In the genomic region with DNA sequence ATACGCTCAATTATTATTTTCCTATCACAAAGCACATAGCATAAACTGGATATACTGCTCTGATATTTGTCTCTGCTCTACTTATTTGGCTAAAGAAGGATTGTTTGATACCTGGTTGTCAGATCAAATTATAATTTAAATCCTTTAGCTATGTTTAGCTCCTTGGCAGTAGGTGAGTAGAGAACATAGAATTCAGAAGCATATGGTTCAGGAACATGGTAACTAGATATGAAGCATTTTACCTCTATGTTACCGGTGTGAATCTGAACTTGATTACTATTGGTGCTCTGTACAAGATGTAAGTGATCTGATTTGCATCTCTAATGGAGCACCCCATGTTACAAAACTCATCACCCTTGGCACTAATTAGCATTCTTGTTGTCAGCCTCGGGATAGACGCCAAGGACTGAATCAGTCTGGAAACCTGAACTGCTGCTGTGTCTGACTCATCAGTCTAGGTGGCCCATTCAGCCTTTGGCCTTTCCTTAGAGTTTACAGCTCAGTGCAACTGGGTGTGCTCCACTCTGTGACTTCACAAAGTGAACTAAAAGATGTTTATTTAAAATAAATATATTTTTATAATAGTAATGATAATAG, we compare ENCODE assay signal across 1 cellular context.
TF ChIP-seq lines count a peak whose summit lies in the region.

No MANE protein-coding gene starts in this region.

TF ChIP-seq in HCT116, 20 proteins besides CTCF, POLR2A, EP300 and RAD21 (continued from another document):
- TF ChIP-seq SIN3A (IDR thresholded peaks at IDR 0.05; ENCODE audit: low read depth) (0 out of 2 replicates have a peak, but pooled peaks have one; percentile 38), EZH2phosphoT487 (IDR thresholded peaks at IDR 0.05; ENCODE audit: borderline replicate concordance) (no peak), FOSL1 (IDR thresholded peaks at IDR 0.05; ENCODE audit: low read depth) (peak; percentile 94), EGR1 (IDR thresholded peaks at IDR 0.05; ENCODE audit: low read depth) (no peak), TCF7L2 (IDR thresholded peaks at IDR 0.05; ENCODE audit: borderline replicate concordance, extremely low read depth, insufficient read depth, insufficient read length) (peak; percentile 17), ZNF274 (IDR thresholded peaks at IDR 0.05; ENCODE audit: low read depth, low read length) (no peak), POLR2AphosphoS5 (IDR thresholded peaks at IDR 0.05; ENCODE audit: low read depth, low read length) (peak; percentile 65), CBX3 (IDR thresholded peaks at IDR 0.05; ENCODE audit: low read depth) (peak; percentile 82), JUND (IDR thresholded peaks at IDR 0.05) (peak; percentile 95)
- TF ChIP-seq, protein P1, sequence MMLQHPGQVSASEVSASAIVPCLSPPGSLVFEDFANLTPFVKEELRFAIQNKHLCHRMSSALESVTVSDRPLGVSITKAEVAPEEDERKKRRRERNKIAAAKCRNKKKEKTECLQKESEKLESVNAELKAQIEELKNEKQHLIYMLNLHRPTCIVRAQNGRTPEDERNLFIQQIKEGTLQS (IDR thresholded peaks at IDR 0.05): 0 out of 2 replicates have a peak, but pooled peaks have one; percentile 36
- TF ChIP-seq, protein P2, sequence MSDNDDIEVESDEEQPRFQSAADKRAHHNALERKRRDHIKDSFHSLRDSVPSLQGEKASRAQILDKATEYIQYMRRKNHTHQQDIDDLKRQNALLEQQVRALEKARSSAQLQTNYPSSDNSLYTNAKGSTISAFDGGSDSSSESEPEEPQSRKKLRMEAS (IDR thresholded peaks at IDR 0.05): no peak; the same call in 1 of the 2 replicates
